7 cellular contexts compared by ENCODE assay signal in the genomic region with DNA sequence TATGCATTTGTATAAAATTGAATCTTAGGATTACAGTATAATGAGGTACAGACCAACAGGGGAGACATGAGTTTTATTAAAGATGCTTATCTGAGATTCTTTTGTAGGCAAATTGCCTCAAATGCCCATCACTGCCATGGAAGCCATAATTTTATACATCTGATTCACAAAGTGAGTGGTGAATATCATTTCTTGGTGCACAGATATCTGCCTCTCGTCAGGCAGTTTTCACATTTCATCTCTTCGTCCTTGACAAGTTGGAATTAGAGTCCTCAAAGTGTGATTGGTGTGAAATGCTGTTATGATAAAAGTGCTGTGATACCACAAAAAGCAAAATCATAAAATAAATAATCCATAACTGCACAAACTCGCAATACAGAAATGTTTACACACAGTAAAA.
"Had no signal": no experiment of that assay in that cellular context is flagged by ENCODE, and none has a peak within 500 bp of the region (broad histone marks: within the 10 kb centered on the region; RNA-seq: fewer than 3 reads in every experiment).

No MANE protein-coding gene starts in this region.

- H3K27me3 Mint-ChIP-seq: IgD-negative memory B cell had no signal

- H3K27ac Mint-ChIP-seq: IgD-negative memory B cell had no signal

- H3K4me3 Mint-ChIP-seq: IgD-negative memory B cell had no signal

- H3K4me1 Mint-ChIP-seq: IgD-negative memory B cell had no signal

- H3K27ac ChIP-seq: HL-60 had no signal

- DNase-seq: IMR-90, KBM-7, KG1 had no signal

- ATAC-seq: HepG2, K562 had no signal

- H3K4me3 ChIP-seq: K562 had no signal
